In genomic region chr12:1531160-1531653, GRCh38 we compare ENCODE assay signal across 8 cellular contexts.
A peak's percentile ranks its signal among the peaks of the same experiment; 100 is the strongest.
DNase-seq lines count a peak whose midpoint lies in the region; ATAC-seq lines count a peak whose summit lies in the region.

No MANE protein-coding gene starts in this region.

- DNase-seq in DMS53 (lab: John Stamatoyannopoulos, UW) (peak; percentile 72), DMS53 treated with DMSO at 0.1 percent for 48 hours (lab: John Stamatoyannopoulos, UW; ENCODE audit: unreplicated experiment) (no peak), immature natural killer cell (peak in 1 of 3 donors; percentile 5), Kasumi-1 (lab: John Stamatoyannopoulos, UW) (no peak)
- DNase-seq in stimulated activated naive CD4-positive, alpha-beta T cell treated with Interleukin-2 at 50 U/mL for 16 hours (lab: John Stamatoyannopoulos, UW): no peak

- H3K9ac ChIP-seq in stomach smooth muscle (ENCODE audit: low read length in 2 of 2): no peak overlapping the region

- no peaks in the 10 kb centered on the region for H3K36me3 ChIP-seq in stomach smooth muscle (ENCODE audit: control insufficient read depth in 2 of 2, insufficient read depth in 2 of 2, low read length in 2 of 2)

- no peaks in the 10 kb centered on the region for H3K9me3 Mint-ChIP-seq in activated naive CD8-positive, alpha-beta T cell (ENCODE audit: low read depth)
- peaks cover 0 to 2% (median 0%) of the 10 kb centered on the region in 6 donors for H3K9me3 Mint-ChIP-seq in immature natural killer cell

- peak overlapping the region; percentile 85 for H3K4me3 Mint-ChIP-seq in activated naive CD8-positive, alpha-beta T cell
- H3K4me3 Mint-ChIP-seq in immature natural killer cell: peak overlapping the region in 4 of 5 donors; percentile 65 to 88 (median 72)

- no peaks in the 10 kb centered on the region for H3K36me3 Mint-ChIP-seq in activated naive CD8-positive, alpha-beta T cell
- peaks cover 0 to 3% (median 0%) of the 10 kb centered on the region in 3 donors for H3K36me3 Mint-ChIP-seq in immature natural killer cell

- peaks cover 46% of the 10 kb centered on the region for H3K27me3 Mint-ChIP-seq in activated naive CD8-positive, alpha-beta T cell
- H3K27me3 Mint-ChIP-seq in immature natural killer cell (ENCODE audit: low read depth in 3 of 3): peaks cover 37 to 52% (median 38%) of the 10 kb centered on the region in 3 donors

- H3K9me3 ChIP-seq in stomach smooth muscle (ENCODE audit: control insufficient read depth in 2 of 2, low read length in 2 of 2): no peaks in the 10 kb centered on the region

- peaks cover 19% of the 10 kb centered on the region for H3K4me1 ChIP-seq in stomach smooth muscle (ENCODE audit: control insufficient read depth, insufficient read depth, low read length)

- peaks cover 14 to 26% of the 10 kb centered on the region in 2 donors for H3K27me3 ChIP-seq in stomach smooth muscle (ENCODE audit: control insufficient read depth in 1 of 2, insufficient read depth in 2 of 2, low read length in 2 of 2)

- H3K27ac Mint-ChIP-seq in activated naive CD8-positive, alpha-beta T cell: no peak overlapping the region
- no peak overlapping the region for H3K27ac Mint-ChIP-seq in immature natural killer cell

- peak overlapping the region; percentile 53 to 66 for H3K4me3 ChIP-seq in stomach smooth muscle (ENCODE audit: low read length in 2 of 2)

- ATAC-seq in HG03196 (IDR thresholded peaks at IDR 0.05; ENCODE audit: unreplicated experiment): no peak

- H3K4me1 Mint-ChIP-seq in activated naive CD8-positive, alpha-beta T cell (ENCODE audit: low read depth): peaks cover 31% of the 10 kb centered on the region
- peaks cover 46 to 49% of the 10 kb centered on the region in 2 donors for H3K4me1 Mint-ChIP-seq in immature natural killer cell

- no peak overlapping the region for H3K27ac ChIP-seq in stomach smooth muscle (ENCODE audit: low read length)
